Comparison of ENCODE assay signal across 1 cellular context in the genomic region with DNA sequence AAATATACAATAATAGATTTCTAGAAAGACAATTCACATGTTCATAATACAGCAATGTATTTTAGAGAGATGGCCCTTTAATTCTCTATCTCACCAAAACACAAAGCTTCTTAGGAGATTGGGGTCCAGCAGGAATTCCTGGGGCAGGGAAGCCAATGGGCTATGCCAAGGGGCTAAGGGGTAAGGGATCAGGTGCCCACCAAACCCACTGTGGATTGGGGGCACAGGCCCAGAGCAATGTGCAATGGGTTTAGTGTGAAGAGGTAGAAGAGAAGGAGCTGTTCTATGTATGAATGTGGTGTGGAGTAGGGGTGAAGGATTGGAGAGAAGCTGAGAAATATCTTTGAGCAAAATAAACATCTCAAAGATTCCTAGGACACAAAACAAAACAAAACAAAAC.
TF ChIP-seq lines count a peak whose summit lies in the region.

No MANE protein-coding gene starts in this region.

TF ChIP-seq in H1, 55 proteins besides CTCF, POLR2A, EP300 and RAD21:
- peak; percentile 62 for TF ChIP-seq RNF2 (IDR thresholded peaks at IDR 0.05; ENCODE audit: borderline replicate concordance, low read depth, low read length, missing control alignments, poor library complexity, severe bottlenecking)
- TF ChIP-seq CBX8 (IDR thresholded peaks at IDR 0.05; ENCODE audit: borderline replicate concordance, low read depth, low read length), result 0 out of 2 replicates have a peak, but pooled peaks have one; percentile 5
- no peak for TF ChIP-seq RBBP5 (IDR thresholded peaks at IDR 0.05; ENCODE audit: borderline replicate concordance, low read depth, low read length)
- TF ChIP-seq KDM5A (IDR thresholded peaks at IDR 0.05; ENCODE audit: low read length), result no peak
